ENCODE assay signal across 15 cellular contexts in the genomic region with DNA sequence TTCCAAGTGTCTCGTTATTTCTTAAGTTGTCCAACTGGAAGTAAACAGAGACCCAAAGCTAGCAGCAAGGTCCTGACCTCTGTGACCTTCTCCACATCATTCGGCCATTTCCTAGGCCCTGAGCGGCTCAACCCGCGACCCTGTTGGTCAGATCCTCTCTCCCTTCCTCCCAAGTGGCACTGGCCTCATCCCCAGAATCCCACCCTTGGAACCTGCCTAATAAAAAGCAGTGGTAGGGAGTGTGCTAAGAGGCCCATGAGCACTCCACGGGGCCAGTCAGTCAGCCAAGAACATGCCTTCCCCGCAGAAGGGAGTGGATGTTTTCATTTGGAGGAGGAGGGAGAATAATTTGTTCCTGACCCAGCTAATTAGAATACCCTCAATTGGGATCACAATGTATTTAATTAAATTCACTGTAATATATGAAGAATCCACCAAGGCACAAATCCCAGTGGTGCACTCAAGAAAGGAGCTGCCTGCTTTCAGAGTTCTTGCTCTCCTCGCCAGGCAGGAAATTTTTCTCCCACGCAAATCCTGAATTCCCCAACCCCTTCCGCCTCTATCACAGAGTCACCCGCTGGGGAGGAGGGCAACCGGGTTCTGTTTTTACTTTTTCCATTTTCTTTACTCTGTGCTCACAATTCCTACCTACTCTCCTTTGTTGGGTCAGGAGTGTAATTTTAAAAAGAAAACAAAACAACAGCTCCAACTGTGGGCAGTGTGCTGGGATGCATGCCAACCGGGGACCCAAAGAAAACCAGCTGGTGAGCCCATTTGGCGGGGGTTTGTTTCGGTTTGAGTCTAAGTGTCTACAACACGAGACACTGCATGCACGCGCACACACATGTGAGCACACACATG.
DNase-seq lines count a peak whose midpoint lies in the region; FAIRE-seq and TF ChIP-seq lines count a peak whose summit lies in the region.
"Had no signal": no experiment of that assay in that cellular context is flagged by ENCODE, and none has a peak within 500 bp of the region (broad histone marks: within the 10 kb centered on the region; RNA-seq: fewer than 3 reads in every experiment).

No MANE protein-coding gene starts in this region.

- TF ChIP-seq CTCF in breast epithelium (IDR thresholded peaks at IDR 0.05) (no peak), MCF 10A (IDR thresholded peaks at IDR 0.05; ENCODE audit: unreplicated experiment) (no peak), fibroblast of pulmonary artery (IDR thresholded peaks at IDR 0.05; ENCODE audit: low read length, missing control alignments) (no peak), neural crest cell (conservative IDR thresholded peaks at IDR 0.05) (no peak), D721Med (IDR thresholded peaks at IDR 0.05; ENCODE audit: insufficient read depth, missing control alignments) (no peak)

- no peak overlapping the region for H3K4me3 Mint-ChIP-seq in MCF 10A (ENCODE audit: unreplicated experiment)
- peak overlapping the region; percentile 7 for H3K4me3 Mint-ChIP-seq in neural crest cell
- H3K4me3 Mint-ChIP-seq in activated naive CD4-positive, alpha-beta T cell treated with anti-CD3 and anti-CD28 coated beads, Interleukin-2, amount 10 ng/mL, durations not matched to agents 7 days and 5 days, result no peak overlapping the region
- H3K4me3 Mint-ChIP-seq: activated naive CD4-positive, alpha-beta T cell treated with anti-CD3 and anti-CD28 coated beads for 36 hours had no signal

- no peaks in the 10 kb centered on the region for H3K36me3 ChIP-seq in breast epithelium

- H3K4me1 ChIP-seq in breast epithelium, result peaks cover 0 to 6% of the 10 kb centered on the region in 2 donors
- H3K4me1 ChIP-seq: A549 had no signal

- H3K4me3 ChIP-seq in breast epithelium, result peak overlapping the region in 1 of 3 donors; percentile 11
- no peak overlapping the region for H3K4me3 ChIP-seq in fibroblast of pulmonary artery (replicated peaks; ENCODE audit: low read depth, low read length)
- H3K4me3 ChIP-seq: A549 had no signal

- intact Hi-C loops in breast epithelium (cut with DNase I; ENCODE audit: low total_unique reads) (no loop called here), MCF 10A (cut with micrococcal nuclease) (no loop called here)

- no peaks in the 10 kb centered on the region for H3K27me3 ChIP-seq in breast epithelium

- POLR2A ChIA-PET in MCF 10A (lab: Yijun Ruan, JAX), result interaction anchor here (0.6 to 1.0 kb wide), 2 partner anchors 20 to 225 kb away, joined by 3 read pairs; no protein-coding TSS in a partner anchor

- H3K27me3 Mint-ChIP-seq in MCF 10A (ENCODE audit: insufficient read depth, unreplicated experiment) (no peaks in the 10 kb centered on the region), neural crest cell (ENCODE audit: low read depth) (no peaks in the 10 kb centered on the region)
- peaks cover 4% of the 10 kb centered on the region for H3K27me3 Mint-ChIP-seq in activated naive CD4-positive, alpha-beta T cell treated with anti-CD3 and anti-CD28 coated beads, Interleukin-2, amount 10 ng/mL, durations not matched to agents 7 days and 5 days

- TF ChIP-seq POLR2A in breast epithelium (IDR thresholded peaks at IDR 0.05), result no peak

- H3K36me3 Mint-ChIP-seq in MCF 10A (ENCODE audit: insufficient read depth, unreplicated experiment) (peaks cover 46% of the 10 kb centered on the region), neural crest cell (ENCODE audit: low read depth) (peaks cover 13% of the 10 kb centered on the region)
- peaks cover 2% of the 10 kb centered on the region for H3K36me3 Mint-ChIP-seq in activated naive CD4-positive, alpha-beta T cell treated with anti-CD3 and anti-CD28 coated beads, Interleukin-2, amount 10 ng/mL, durations not matched to agents 7 days and 5 days

- no peak overlapping the region for H3K27ac Mint-ChIP-seq in MCF 10A (ENCODE audit: low read depth, unreplicated experiment)
- H3K27ac Mint-ChIP-seq in neural crest cell (ENCODE audit: unreplicated experiment), result no peak overlapping the region
- H3K27ac Mint-ChIP-seq in activated naive CD4-positive, alpha-beta T cell treated with anti-CD3 and anti-CD28 coated beads, Interleukin-2, amount 10 ng/mL, durations not matched to agents 7 days and 5 days, result no peak overlapping the region
- H3K27ac Mint-ChIP-seq: activated naive CD4-positive, alpha-beta T cell treated with anti-CD3 and anti-CD28 coated beads for 36 hours had no signal

- DNase-seq in breast epithelium (ENCODE audit: low spot score in 2 of 2) (no peak), MCF 10A (ENCODE audit: unreplicated experiment) (no peak), fibroblast of pulmonary artery (ENCODE audit: low read depth) (peak; percentile 73), neural crest cell (ENCODE audit: low read depth, low spot score) (no peak), NCI-H226 (no peak), NCI-H524 treated with DMSO at 0.1 percent for 48 hours (lab: John Stamatoyannopoulos, UW) (no peak), D721Med (ENCODE audit: insufficient read length, low spot score) (no peak)
- DNase-seq in activated naive CD4-positive, alpha-beta T cell treated with anti-CD3 and anti-CD28 coated beads, Interleukin-2, amount 10 ng/mL, durations not matched to agents 7 days and 5 days, result no peak
- DNase-seq: activated CD8-positive, alpha-beta memory T cell treated with anti-CD3 and anti-CD28 coated beads for 24 hours; activated naive CD4-positive, alpha-beta T cell treated with anti-CD3 and anti-CD28 coated beads for 36 hours; DND-41; mammary epithelial cell; NCI-H2227 treated with DMSO at 0.1 percent for 48 hours had no signal

- H3K4me1 Mint-ChIP-seq in MCF 10A (ENCODE audit: insufficient read depth, unreplicated experiment), result no peaks in the 10 kb centered on the region
- H3K4me1 Mint-ChIP-seq in neural crest cell, result peaks cover 47% of the 10 kb centered on the region
- H3K4me1 Mint-ChIP-seq in activated naive CD4-positive, alpha-beta T cell treated with anti-CD3 and anti-CD28 coated beads, Interleukin-2, amount 10 ng/mL, durations not matched to agents 7 days and 5 days, result no peaks in the 10 kb centered on the region

- CTCF ChIA-PET in MCF 10A (lab: Yijun Ruan, JAX), result interaction anchor here (0.6 to 0.7 kb wide), 3 partner anchors 16 to 854 kb away, joined by 3 read pairs; no protein-coding TSS in a partner anchor
- CTCF ChIA-PET in activated naive CD4-positive, alpha-beta T cell treated with anti-CD3 and anti-CD28 coated beads, Interleukin-2, amount 10 ng/mL, durations not matched to agents 7 days and 5 days (lab: Charles Lee), result no interaction called here

- no peaks in the 10 kb centered on the region for H3K9me3 ChIP-seq in breast epithelium
- H3K9me3 ChIP-seq: A549 had no signal

- H3K27ac ChIP-seq in breast epithelium, result peak overlapping the region; percentile 61 to 81
- H3K27ac ChIP-seq: A549, KMS-11 had no signal

- H3K9me3 Mint-ChIP-seq in MCF 10A (ENCODE audit: unreplicated experiment) (no peaks in the 10 kb centered on the region), neural crest cell (peaks cover 3% of the 10 kb centered on the region)
- peaks cover 8% of the 10 kb centered on the region for H3K9me3 Mint-ChIP-seq in activated naive CD4-positive, alpha-beta T cell treated with anti-CD3 and anti-CD28 coated beads, Interleukin-2, amount 10 ng/mL, durations not matched to agents 7 days and 5 days

- no peak for FAIRE-seq in D721Med (lab: Jason Lieb, UNC)
- FAIRE-seq: A549 had no signal

- no TSS peak for BruUV-seq in MCF 10A (replicated peaks; lab: Mats Ljungman, UMichigan)
